In the genomic region with DNA sequence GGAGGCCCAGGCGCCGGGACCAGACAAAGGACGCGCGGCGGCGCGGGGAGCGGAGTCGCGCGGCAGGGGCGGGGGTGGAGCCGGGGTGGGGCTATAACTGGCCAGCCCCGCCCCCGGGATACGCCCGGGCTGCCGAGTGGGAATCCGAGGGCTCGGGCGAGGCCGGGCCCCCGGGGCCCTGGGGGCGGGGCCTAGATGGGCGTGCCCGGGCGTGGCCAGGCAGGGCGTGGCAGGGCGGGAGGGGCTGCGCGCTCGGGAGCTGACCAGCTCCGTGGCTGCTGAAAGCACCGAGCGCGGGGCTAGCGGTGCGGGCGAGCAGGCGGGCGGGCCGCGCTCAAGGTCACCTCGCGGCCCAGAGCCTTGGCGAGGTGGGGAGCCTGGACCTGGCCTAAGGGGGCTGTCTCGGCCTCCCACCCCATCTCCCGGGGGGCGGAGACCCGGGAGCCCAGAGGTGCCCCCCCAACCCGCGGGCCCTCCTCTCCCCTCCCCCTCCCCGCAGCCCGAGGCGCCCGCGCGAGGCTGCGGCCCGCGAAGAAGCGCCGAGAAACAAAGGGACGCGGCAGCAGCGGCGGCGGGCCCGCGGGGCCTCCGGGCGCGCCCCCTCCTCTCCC, we compare ENCODE assay signal across 8 cellular contexts. TPM values are rescaled to one million over a fixed set of nuclear protein-coding genes. Genes with fewer than 3 reads are reported as not detected.
DNase-seq lines count a peak whose midpoint lies in the region; ATAC-seq and TF ChIP-seq lines count a peak whose summit lies in the region.

No MANE protein-coding gene starts in this region.

- BruUV-seq in IMR-90 (replicated peaks; lab: Mats Ljungman, UMichigan) = no TSS peak

- H3K9me3 Mint-ChIP-seq in osteocyte (ENCODE audit: unreplicated experiment) = no peaks in the 10 kb centered on the region

- H2BK15ac ChIP-seq in IMR-90 (ENCODE audit: low read depth, low read length) (no peak overlapping the region), mesenchymal stem cell (ENCODE audit: low read depth, poor library complexity, severe bottlenecking) (no peak overlapping the region)

- no peak overlapping the region for H4K91ac ChIP-seq in IMR-90 (ENCODE audit: insufficient read depth, low read depth, low read length)
- no peak overlapping the region for H4K91ac ChIP-seq in mesenchymal stem cell (ENCODE audit: low read length)

- TF ChIP-seq POLR2A in IMR-90 (IDR thresholded peaks at IDR 0.05; ENCODE audit: low read depth, low read length) = no peak

- no peak overlapping the region for H2AK5ac ChIP-seq in IMR-90 (ENCODE audit: low read depth, low read length)
- no peak overlapping the region for H2AK5ac ChIP-seq in mesenchymal stem cell (ENCODE audit: low read length, severe bottlenecking)

- H3K4me3 ChIP-seq in IMR-90 (ENCODE audit: insufficient read depth, low read depth, low read length) = no peak overlapping the region
- no peak overlapping the region for H3K4me3 ChIP-seq in mesenchymal stem cell (ENCODE audit: insufficient read depth in 1 of 2, low read depth in 1 of 2, low read length in 2 of 2)

- H3K4ac ChIP-seq in IMR-90 (ENCODE audit: low read depth, low read length) (no peak overlapping the region), mesenchymal stem cell (ENCODE audit: low read depth in 1 of 2, low read length in 2 of 2) (no peak overlapping the region)

- H4K8ac ChIP-seq in IMR-90 (ENCODE audit: low read depth in 2 of 2, low read length in 2 of 2) (no peak overlapping the region), mesenchymal stem cell (ENCODE audit: low read length) (no peak overlapping the region)

- H3K9me3 ChIP-seq in IMR-90 (ENCODE audit: control insufficient read depth, insufficient read depth, low read length) (no peaks in the 10 kb centered on the region), mesenchymal stem cell (ENCODE audit: control insufficient read depth, low read length) (no peaks in the 10 kb centered on the region)

- ATAC-seq in IMR-90 (ENCODE audit: low read depth) (no peak), left colon (peak; percentile 59), HG03159 (IDR thresholded peaks at IDR 0.05; ENCODE audit: unreplicated experiment) (no peak)

- no peak overlapping the region for H2AK9ac ChIP-seq in IMR-90 (replicated peaks; ENCODE audit: low read depth, low read length, poor library complexity)

- no peak overlapping the region for H2BK5ac ChIP-seq in IMR-90 (ENCODE audit: low read depth, low read length, poor library complexity, severe bottlenecking)
- no peak overlapping the region for H2BK5ac ChIP-seq in mesenchymal stem cell (ENCODE audit: low read depth, low read length, poor library complexity, severe bottlenecking)

- H3K27ac Mint-ChIP-seq in osteocyte (ENCODE audit: unreplicated experiment) = no peak overlapping the region

- H3K18ac ChIP-seq in IMR-90 (ENCODE audit: low read depth, low read length) (no peak overlapping the region), mesenchymal stem cell (ENCODE audit: low read depth in 1 of 2, low read length in 2 of 2) (no peak overlapping the region)

- TF ChIP-seq RAD21 in IMR-90 (IDR thresholded peaks at IDR 0.05; ENCODE audit: low read length) = no peak

- no peak overlapping the region for H3K4me3 Mint-ChIP-seq in osteocyte (ENCODE audit: unreplicated experiment)

- no peaks in the 10 kb centered on the region for H4K20me1 ChIP-seq in IMR-90 (ENCODE audit: insufficient read depth, low read length)

- H3K27ac ChIP-seq in IMR-90 (ENCODE audit: insufficient read depth, low read length) = no peak overlapping the region
- peak overlapping the region; percentile 87 for H3K27ac ChIP-seq in angular gyrus (ENCODE audit: low read depth, low read length)
- no peak overlapping the region for H3K27ac ChIP-seq in mesenchymal stem cell (ENCODE audit: low read length, poor library complexity, severe bottlenecking)

- no peak overlapping the region for H3K23ac ChIP-seq in IMR-90 (ENCODE audit: low read depth, low read length)
- no peak overlapping the region for H3K23ac ChIP-seq in mesenchymal stem cell (ENCODE audit: low read length in 2 of 2)

- H4K5ac ChIP-seq in IMR-90 (ENCODE audit: low read depth, low read length) = no peak overlapping the region

- H2AFZ ChIP-seq in IMR-90 (replicated peaks; ENCODE audit: low read length, poor library complexity) = no peak overlapping the region
- no peak overlapping the region for H2AFZ ChIP-seq in mesenchymal stem cell (ENCODE audit: low read depth, low read length)

- 0 out of 2 replicates have a peak, but pooled peaks cover 2% of the 10 kb centered on the region for H3K36me3 ChIP-seq in IMR-90 (ENCODE audit: control insufficient read depth, insufficient read depth, low read length)
- peaks cover 0 to 5% of the 10 kb centered on the region in 2 experiments for H3K36me3 ChIP-seq in mesenchymal stem cell (ENCODE audit: control insufficient read depth in 1 of 2, insufficient read depth in 2 of 2, low read depth in 1 of 2, low read length in 2 of 2)

- H3K4me1 ChIP-seq in IMR-90 (ENCODE audit: control insufficient read depth, insufficient read depth, low read length) (peaks cover 2% of the 10 kb centered on the region; the same call in 1 of the 2 replicates), mesenchymal stem cell (ENCODE audit: control insufficient read depth, insufficient read depth, low read depth, low read length) (peaks cover 21% of the 10 kb centered on the region)

- in situ Hi-C loops in IMR-90 (cut with MboI; ENCODE audit: low sequenced_read_pairs) = loop anchor here (10.0 kb wide), 1 partner anchor 185 kb away; a partner anchor contains a TSS

- H3K14ac ChIP-seq in IMR-90 (replicated peaks; ENCODE audit: low read depth, low read length) (no peak overlapping the region), mesenchymal stem cell (ENCODE audit: low read length in 2 of 2) (no peak overlapping the region)

- H3K36me3 Mint-ChIP-seq in osteocyte (ENCODE audit: unreplicated experiment) = no peaks in the 10 kb centered on the region

- H3K79me1 ChIP-seq in IMR-90 (ENCODE audit: low read depth in 1 of 2, low read length in 2 of 2) (no peaks in the 10 kb centered on the region), mesenchymal stem cell (replicated peaks; ENCODE audit: low read length, poor library complexity, severe bottlenecking) (no peaks in the 10 kb centered on the region)

- TF ChIP-seq CTCF in IMR-90 (conservative IDR thresholded peaks at IDR 0.05; ENCODE audit: low read depth, low read length) (no peak), osteocyte (IDR thresholded peaks at IDR 0.05) (no peak)

- CTCF ChIA-PET in IMR-90 (lab: Yijun Ruan, JAX) = no interaction called here

- 3% methylated on average over 16 of the region's 74 CpGs; no CpG with 5 or more reads in 1 of the 2 experiments for WGBS in IMR-90 (ENCODE audit: extremely low coverage in 2 of 2, insufficient read length in 1 of 2), 2 experiments
- 6% methylated on average over 51 of the region's 74 CpGs for WGBS in mesenchymal stem cell

- intact Hi-C loops in IMR-90 (cut with micrococcal nuclease) = loop anchor here (5.0 kb wide), 1 partner anchor 342 kb away; no protein-coding TSS in a partner anchor
- intact Hi-C loops in left colon (cut with DNase I, micrococcal nuclease) = loop anchor here in 1 of 2 donors (10.0 kb wide), 1 partner anchor 185 kb away; a partner anchor contains a TSS

- H3K4me2 ChIP-seq in IMR-90 (ENCODE audit: low read depth, low read length) = no peak overlapping the region
- H3K4me2 ChIP-seq in mesenchymal stem cell (ENCODE audit: low read length, poor library complexity, severe bottlenecking) = no peak overlapping the region

- DNase-seq in D341Med (ENCODE audit: low spot score) (peak; percentile 97), IMR-90 (no peak), left colon (peak in 1 of 2 donors; percentile 36), mesenchymal stem cell (no peak), osteocyte (ENCODE audit: extremely low spot score, unreplicated experiment) (no peak)
- no peak for DNase-seq in central memory CD4-positive, alpha-beta T cell

- no peaks in the 10 kb centered on the region for H3K9me1 ChIP-seq in IMR-90 (ENCODE audit: insufficient read depth, low read length)

- no peak overlapping the region for H2BK20ac ChIP-seq in IMR-90 (ENCODE audit: low read depth, low read length)

- dilution Hi-C loops in IMR-90 (cut with HindIII; ENCODE audit: low sequenced_read_pairs, unreplicated experiment) = no loop called here

- H3K56ac ChIP-seq in IMR-90 (ENCODE audit: extremely low read depth, insufficient read depth, low read length) = no peak overlapping the region

- H3K27me3 ChIP-seq in IMR-90 (ENCODE audit: control insufficient read depth, insufficient read depth, low read length) (peaks cover 50% of the 10 kb centered on the region), mesenchymal stem cell (ENCODE audit: control insufficient read depth in 1 of 2, insufficient read depth in 1 of 2, low read length in 2 of 2) (peaks cover 53 to 54% of the 10 kb centered on the region in 2 experiments)

- no peak overlapping the region for H2BK120ac ChIP-seq in IMR-90 (ENCODE audit: low read depth, low read length)
- H2BK120ac ChIP-seq in mesenchymal stem cell (ENCODE audit: low read depth, low read length) = no peak overlapping the region

- POLR2A ChIA-PET in IMR-90 (lab: Charles Lee; ENCODE audit: unreplicated experiment) = no interaction called here

- H3K9ac ChIP-seq in IMR-90 (ENCODE audit: low read depth, low read length) (no peak overlapping the region), mesenchymal stem cell (ENCODE audit: low read length) (no peak overlapping the region)

- H2BK12ac ChIP-seq in mesenchymal stem cell (ENCODE audit: low read length in 2 of 2) = no peak overlapping the region

- H3K4me1 Mint-ChIP-seq in osteocyte (ENCODE audit: unreplicated experiment) = peaks cover 16% of the 10 kb centered on the region

- H3K27me3 Mint-ChIP-seq in osteocyte (ENCODE audit: unreplicated experiment) = peaks cover 30% of the 10 kb centered on the region

RNA-seq across cellular contexts. Expression of a gene that starts 1.3 kb away (rescaled TPM):
- total RNA-seq in IMR-90 (2012; rRNA removed) = not detected in 2 replicates
- not detected in 2 replicates for polyA plus RNA-seq in IMR-90 (2012; rRNA removed)
- polyA plus RNA-seq in IMR-90 (2012; cell fraction: cytosol; rRNA removed) = not detected in 2 replicates
- polyA plus RNA-seq in IMR-90 (2012; cell fraction: nucleus; rRNA removed; ENCODE audit: low replicate concordance) = 0.02 TPM in 2 replicates
- total RNA-seq in left colon = under 1 TPM; 0.15 to 0.61 TPM
- polyA plus RNA-seq in mesenchymal stem cell (2013, experiment 1 of 2) = 0.04 TPM
- not detected for polyA plus RNA-seq in mesenchymal stem cell (2013, experiment 2 of 2)
- total RNA-seq in osteocyte = not detected in 2 replicates

RNA-seq across cellular contexts. Expression of a gene that starts 26.1 kb away (rescaled TPM):
- total RNA-seq in IMR-90 (2012; rRNA removed) (3.9 and 4.4 TPM in 2 replicates), left colon (10 to 100 TPM in 1 of 2 donors, 1 to 10 TPM in 1; 7.5 to 10.4 TPM), osteocyte (10.3 and 15.1 TPM in 2 replicates)
- 9.0 and 10.3 TPM in 2 replicates for polyA plus RNA-seq in IMR-90 (2012; rRNA removed)
- 7.2 and 9.3 TPM in 2 replicates for polyA plus RNA-seq in IMR-90 (2012; cell fraction: cytosol; rRNA removed)
- polyA plus RNA-seq in IMR-90 (2012; cell fraction: nucleus; rRNA removed; ENCODE audit: low replicate concordance) = 26.5 and 30.3 TPM in 2 replicates
- 5.0 TPM for polyA plus RNA-seq in mesenchymal stem cell (2013, experiment 1 of 2)
- 4.1 TPM for polyA plus RNA-seq in mesenchymal stem cell (2013, experiment 2 of 2)

RNA-seq across cellular contexts. Expression of a gene that starts 44.1 kb away (rescaled TPM):
- total RNA-seq in IMR-90 (2012; rRNA removed) (36.0 and 55.8 TPM in 2 replicates), left colon (100 to 1,000 TPM; 301 to 320 TPM), osteocyte (398 and 415 TPM in 2 replicates)
- polyA plus RNA-seq in IMR-90 (2012; rRNA removed) = 252 and 272 TPM in 2 replicates
- polyA plus RNA-seq in IMR-90 (2012; cell fraction: cytosol; rRNA removed) = 208 and 303 TPM in 2 replicates
- 310 and 537 TPM in 2 replicates for polyA plus RNA-seq in IMR-90 (2012; cell fraction: nucleus; rRNA removed; ENCODE audit: low replicate concordance)
- polyA plus RNA-seq in mesenchymal stem cell (2013, experiment 1 of 2) = 307 TPM
- polyA plus RNA-seq in mesenchymal stem cell (2013, experiment 2 of 2) = 301 TPM

RNA-seq across cellular contexts. Expression of a gene that starts 44.7 kb away (rescaled TPM):
- total RNA-seq in IMR-90 (2012; rRNA removed) (under 0.01 and 0.28 TPM in 2 replicates), left colon (under 1 TPM in 1 of 2 donors, not detected in 1; 0.42 TPM), osteocyte (not detected in 2 replicates)
- 0.04 and 0.44 TPM in 2 replicates for polyA plus RNA-seq in IMR-90 (2012; rRNA removed)
- 0.04 and 0.09 TPM in 2 replicates for polyA plus RNA-seq in IMR-90 (2012; cell fraction: cytosol; rRNA removed)
- polyA plus RNA-seq in IMR-90 (2012; cell fraction: nucleus; rRNA removed; ENCODE audit: low replicate concordance) = 0.64 and 0.76 TPM in 2 replicates
- 0.50 TPM for polyA plus RNA-seq in mesenchymal stem cell (2013, experiment 1 of 2)
- polyA plus RNA-seq in mesenchymal stem cell (2013, experiment 2 of 2) = 0.40 TPM

RNA-seq across cellular contexts. Expression of a gene that starts 49.4 kb away (rescaled TPM):
- total RNA-seq in IMR-90 (2012; rRNA removed) = 31.9 and 42.3 TPM in 2 replicates
- polyA plus RNA-seq in IMR-90 (2012; rRNA removed) = 30.5 and 31.4 TPM in 2 replicates
- 39.6 and 41.7 TPM in 2 replicates for polyA plus RNA-seq in IMR-90 (2012; cell fraction: cytosol; rRNA removed)
- polyA plus RNA-seq in IMR-90 (2012; cell fraction: nucleus; rRNA removed; ENCODE audit: low replicate concordance) = 52.4 and 89.1 TPM in 2 replicates
- total RNA-seq in left colon = 10 to 100 TPM; 52.8 to 64.5 TPM
- 18.8 TPM for polyA plus RNA-seq in mesenchymal stem cell (2013, experiment 1 of 2)
- 18.9 TPM for polyA plus RNA-seq in mesenchymal stem cell (2013, experiment 2 of 2)
- total RNA-seq in osteocyte = 28.9 and 30.0 TPM in 2 replicates
